ENCODE assay signal across 23 cellular contexts in the genomic region with DNA sequence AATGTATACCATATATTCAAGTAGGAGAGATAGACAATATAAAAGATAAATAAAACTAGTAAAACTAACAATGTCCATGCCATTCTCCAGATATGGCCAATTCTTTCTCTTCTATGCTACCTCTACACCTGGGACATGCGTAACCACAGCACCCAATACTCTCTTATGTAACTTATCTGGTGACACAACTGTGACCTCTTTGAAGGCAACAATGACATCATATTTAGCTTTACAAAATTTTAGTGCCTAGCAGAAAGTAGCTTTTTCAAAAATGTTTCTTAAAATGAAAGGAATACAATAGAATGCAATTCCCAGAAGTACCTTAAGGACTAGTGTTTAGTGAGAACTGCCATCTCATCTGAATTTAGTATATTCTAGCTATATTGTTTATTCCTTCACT. TPM values are rescaled to one million over a fixed set of nuclear protein-coding genes. Genes with fewer than 3 reads are reported as not detected.
DNase-seq lines count a peak whose midpoint lies in the region; ATAC-seq, FAIRE-seq and TF ChIP-seq lines count a peak whose summit lies in the region.
"Had no signal": no experiment of that assay in that cellular context is flagged by ENCODE, and none has a peak within 500 bp of the region (broad histone marks: within the 10 kb centered on the region; RNA-seq: fewer than 3 reads in every experiment).

No MANE protein-coding gene starts in this region.

- 94% methylated on average over 1 of the region's 1 CpG for WGBS in HepG2 (ENCODE audit: low lambda C conversion rate)
- 43% methylated on average over 1 of the region's 1 CpG for WGBS in right lobe of liver (ENCODE audit: insufficient coverage, low coverage, low lambda C conversion rate, missing lambda C conversion rate)
- WGBS in sigmoid colon, 2 donors = 33 to 98% methylated on average over 1 of the region's 1 CpG

- peaks cover 0 to 5% of the 10 kb centered on the region in 2 experiments; a peak in 1 of 5 replicates for H3K36me3 ChIP-seq in HepG2 (replicated peaks in 1 of 2; ENCODE audit: control insufficient read depth in 1 of 2, insufficient read depth in 2 of 2, low read length in 2 of 2)
- H3K36me3 ChIP-seq in right lobe of liver = no peaks in the 10 kb centered on the region
- H3K36me3 ChIP-seq in muscle layer of colon (ENCODE audit: insufficient read depth, low read length) = peaks cover 6% of the 10 kb centered on the region
- peaks cover 0 to 4% (median 0%) of the 10 kb centered on the region in 4 donors for H3K36me3 ChIP-seq in sigmoid colon
- H3K36me3 ChIP-seq: BLaER1 had no signal

- TF ChIP-seq CTCF in HepG2 (CRISPR knock-in tag; IDR thresholded peaks at IDR 0.05) (no peak), right lobe of liver (IDR thresholded peaks at IDR 0.05) (no peak), sigmoid colon (IDR thresholded peaks at IDR 0.05) (no peak)

- H3K79me2 ChIP-seq in HepG2 (ENCODE audit: insufficient read depth, low read length) = no peaks in the 10 kb centered on the region

- DNase-seq in HepG2 (ENCODE audit: low spot score) = no peak
- no peak for DNase-seq in right lobe of liver
- no peak for DNase-seq in sigmoid colon
- DNase-seq in AML-193 (lab: John Stamatoyannopoulos, UW) = no peak
- no peak for DNase-seq in D341Med (ENCODE audit: low spot score)
- no peak for DNase-seq in epidermal melanocyte (ENCODE audit: insufficient read length, low spot score)
- DNase-seq: BE2C; C1 segment of cervical spinal cord; CD4-positive, alpha-beta memory T cell; CD4-positive, CD25-positive, alpha-beta regulatory T cell; CD8-positive, alpha-beta memory T cell; COR-L47; DMS79 treated with DMSO at 0.1 percent for 48 hours; GF-D8 had no signal

- no peaks in the 10 kb centered on the region for H3K9me3 ChIP-seq in HepG2 (ENCODE audit: low read length)
- no peaks in the 10 kb centered on the region for H3K9me3 ChIP-seq in right lobe of liver
- H3K9me3 ChIP-seq in muscle layer of colon (ENCODE audit: low read length) = no peaks in the 10 kb centered on the region
- no peaks in the 10 kb centered on the region for H3K9me3 ChIP-seq in sigmoid colon
- H3K9me3 ChIP-seq: A549, BE2C, BLaER1 had no signal

- no peak for FAIRE-seq in HepG2 (lab: Jason Lieb, UNC)
- FAIRE-seq: A549, D721Med, G401.6, GM12891, GM19239 had no signal

- BruUV-seq in HepG2 (replicated peaks; lab: Mats Ljungman, UMichigan) = no TSS peak

- in situ Hi-C loops in HepG2 (cut with HindIII; ENCODE audit: extremely low pct_ligation_motif_present, low pct_unique_long_range_greater_than_20kb) = no loop called here

- H3K4me2 ChIP-seq in HepG2 (ENCODE audit: low read depth, low read length) = no peak overlapping the region
- H3K4me2 ChIP-seq: BLaER1 had no signal

- H3K27me3 ChIP-seq in HepG2 (ENCODE audit: control insufficient read depth in 1 of 2, insufficient read depth in 2 of 2, low read length in 2 of 2) (no peaks in the 10 kb centered on the region), right lobe of liver (no peaks in the 10 kb centered on the region), muscle layer of colon (ENCODE audit: control insufficient read depth in 1 of 2, insufficient read depth in 2 of 2, low read length in 2 of 2) (no peaks in the 10 kb centered on the region), sigmoid colon (no peaks in the 10 kb centered on the region)
- H3K27me3 ChIP-seq: BE2C, BLaER1 had no signal

- TF ChIP-seq EP300 in HepG2 (IDR thresholded peaks at IDR 0.05; ENCODE audit: low read depth in 2 of 2, low read length in 2 of 2) (no peak), HepG2 (CRISPR knock-in tag; IDR thresholded peaks at IDR 0.05; ENCODE audit: borderline replicate concordance) (no peak), sigmoid colon (IDR thresholded peaks at IDR 0.05) (no peak)

- intact Hi-C loops in HepG2 (cut with micrococcal nuclease; ENCODE audit: unreplicated experiment) (no loop called here), right lobe of liver (cut with DNase I) (no loop called here), sigmoid colon (cut with DNase I) (loop anchor here (2.0 to 5.0 kb wide), 3 partner anchors 37 to 111 kb away; a partner anchor contains a TSS)

- CTCF ChIA-PET in HepG2 (lab: Yijun Ruan, JAX; ENCODE audit: low intra/inter-chr PET ratio, low total read pairs) = no interaction called here

- H3K9ac ChIP-seq in HepG2 (ENCODE audit: insufficient read depth, low read depth, low read length) (no peak overlapping the region), muscle layer of colon (ENCODE audit: low read length) (no peak overlapping the region)
- H3K9ac ChIP-seq: BLaER1 had no signal

- no peak for TF ChIP-seq RAD21 in HepG2 (CRISPR knock-in tag; IDR thresholded peaks at IDR 0.05)

- no peak overlapping the region for H3K27ac ChIP-seq in HepG2 (ENCODE audit: extremely low read length, insufficient read depth, low read length)
- H3K27ac ChIP-seq in right lobe of liver = no peak overlapping the region
- H3K27ac ChIP-seq in muscle layer of colon (ENCODE audit: low read depth, low read length) = peak overlapping the region; percentile 65
- peak overlapping the region; percentile 43 to 81 (median 64) for H3K27ac ChIP-seq in sigmoid colon
- H3K27ac ChIP-seq: 22Rv1, A549, BLaER1 had no signal

- no peaks in the 10 kb centered on the region for H4K20me1 ChIP-seq in HepG2 (ENCODE audit: insufficient read depth, low read length)
- H4K20me1 ChIP-seq: BLaER1 had no signal

- ATAC-seq in HepG2 (no peak), right lobe of liver (no peak)
- ATAC-seq: A549 had no signal

- H3K4me3 ChIP-seq in HepG2 (replicated peaks in 1 of 3; ENCODE audit: insufficient read depth in 1 of 3, low read depth in 2 of 3, low read length in 3 of 3) (no peak overlapping the region), right lobe of liver (no peak overlapping the region), muscle layer of colon (ENCODE audit: low read depth in 1 of 2, low read length in 2 of 2) (no peak overlapping the region), sigmoid colon (no peak overlapping the region)
- H3K4me3 ChIP-seq: A549, BLaER1 had no signal

- H2AFZ ChIP-seq in HepG2 (ENCODE audit: low read length) = no peak overlapping the region

- H3K4me1 ChIP-seq in HepG2 (ENCODE audit: insufficient read depth, low read length) (peaks cover 34% of the 10 kb centered on the region), right lobe of liver (peaks cover 0 to 21% (median 10%) of the 10 kb centered on the region in 4 donors), muscle layer of colon (ENCODE audit: insufficient read depth, low read length) (peaks cover 53% of the 10 kb centered on the region), sigmoid colon (peaks cover 0 to 77% (median 47%) of the 10 kb centered on the region in 4 donors)
- H3K4me1 ChIP-seq: BLaER1 had no signal

- POLR2A ChIA-PET in HepG2 (lab: Yijun Ruan, JAX) = no interaction called here

- TF ChIP-seq POLR2A in HepG2 (IDR thresholded peaks at IDR 0.05; ENCODE audit: insufficient read depth in 1 of 2, low read depth in 2 of 2, low read length in 2 of 2) (no peak), right lobe of liver (IDR thresholded peaks at IDR 0.05) (no peak), sigmoid colon (IDR thresholded peaks at IDR 0.05) (no peak)

TF ChIP-seq in HepG2, 621 proteins besides CTCF, POLR2A, EP300 and RAD21:
- no peak for TF ChIP-seq U2AF2 (IDR thresholded peaks at IDR 0.05; ENCODE audit: low read depth, low read length)
- TF ChIP-seq ATF7 (IDR thresholded peaks at IDR 0.05) = peak; percentile 77
- TF ChIP-seq ATF7 (CRISPR knock-in tag; IDR thresholded peaks at IDR 0.05) = no peak
TF ChIP-seq in HepG2: peak in this region for 1.

RNA-seq across cellular contexts. Expression of a gene that starts 36.8 kb away (rescaled TPM):
- total RNA-seq in HepG2 (2016; rRNA removed; fragmentation: Illumina TruSeq; extraction: Trizol) = 8.4 and 12.8 TPM in 2 replicates
- total RNA-seq in HepG2 (2016; cell fraction: cytosol; rRNA removed; fragmentation: Illumina TruSeq; extraction: Trizol; ENCODE audit: low read depth) = 5.5 and 5.6 TPM in 2 replicates
- 7.2 and 12.2 TPM in 2 replicates for total RNA-seq in HepG2 (2016; cell fraction: insoluble cytoplasmic fraction; rRNA removed; fragmentation: Illumina TruSeq; extraction: Trizol)
- total RNA-seq in HepG2 (2016; cell fraction: membrane; rRNA removed; fragmentation: Illumina TruSeq; extraction: Trizol) = 8.7 and 10.6 TPM in 2 replicates
- 19.7 and 22.7 TPM in 2 replicates for total RNA-seq in HepG2 (2016; cell fraction: nucleus; rRNA removed; fragmentation: Illumina TruSeq; extraction: Trizol)
- polyA plus RNA-seq in HepG2 (2011; rRNA removed) = 7.4 and 9.6 TPM in 2 replicates
- 5.5 and 6.9 TPM in 2 replicates for polyA plus RNA-seq in HepG2 (2011; cell fraction: cytosol; rRNA removed)
- 10.3 and 11.2 TPM in 2 replicates for polyA plus RNA-seq in HepG2 (2011; cell fraction: nucleus; rRNA removed)
- polyA plus RNA-seq in HepG2 (2012) = 9.3 and 10.1 TPM in 2 replicates
- polyA plus RNA-seq in HepG2 (2016; cell fraction: cytosol; fragmentation: Illumina TruSeq; extraction: Trizol; ENCODE audit: low read depth) = 0.72 and 1.7 TPM in 2 replicates
- polyA plus RNA-seq in HepG2 (2016; cell fraction: insoluble cytoplasmic fraction; fragmentation: Illumina TruSeq; extraction: Trizol; ENCODE audit: low read depth) = 3.3 and 4.5 TPM in 2 replicates
- 1.6 and 1.9 TPM in 2 replicates for polyA plus RNA-seq in HepG2 (2016; cell fraction: membrane; fragmentation: Illumina TruSeq; extraction: Trizol; ENCODE audit: low read depth)
- 15.3 and 16.2 TPM in 2 replicates for polyA plus RNA-seq in HepG2 (2016; cell fraction: nucleus; fragmentation: Illumina TruSeq; extraction: Trizol; ENCODE audit: insufficient read depth, low read depth)
- 12.8 and 28.4 TPM in 2 replicates for polyA minus RNA-seq in HepG2 (2011; rRNA and poly(A)+ RNA removed; ENCODE audit: low replicate concordance)
- polyA minus RNA-seq in HepG2 (2011; cell fraction: cytosol; rRNA and poly(A)+ RNA removed) = 14.0 and 17.1 TPM in 2 replicates
- polyA minus RNA-seq in HepG2 (2011; cell fraction: nucleus; rRNA and poly(A)+ RNA removed) = 27.6 and 31.0 TPM in 2 replicates
- total RNA-seq in right lobe of liver = 1 to 10 TPM; 1.8 to 4.1 (median 3.3) TPM
- total RNA-seq in sigmoid colon = 10 to 100 TPM; 48.9 to 88.1 (median 66.3) TPM
- polyA plus RNA-seq in sigmoid colon = 1 to 10 TPM in 1 of 3 donors, under 1 TPM in 2; under 0.01 to 3.4 (median 0.60) TPM
- polyA plus RNA-seq: CD14-positive monocyte; CD8-positive, alpha-beta memory T cell had no signal

Comparison
In these comparisons a context has a peak if more than half of its experiments do, and no peak if none do; other contexts are left out.
1. H3K27ac ChIP-seq: peak in muscle layer of colon (single experiment) and sigmoid colon (4 of 4); none in HepG2 (single experiment) and right lobe of liver (0 of 3).